ENCODE assay signal across 9 cellular contexts in the genomic region with DNA sequence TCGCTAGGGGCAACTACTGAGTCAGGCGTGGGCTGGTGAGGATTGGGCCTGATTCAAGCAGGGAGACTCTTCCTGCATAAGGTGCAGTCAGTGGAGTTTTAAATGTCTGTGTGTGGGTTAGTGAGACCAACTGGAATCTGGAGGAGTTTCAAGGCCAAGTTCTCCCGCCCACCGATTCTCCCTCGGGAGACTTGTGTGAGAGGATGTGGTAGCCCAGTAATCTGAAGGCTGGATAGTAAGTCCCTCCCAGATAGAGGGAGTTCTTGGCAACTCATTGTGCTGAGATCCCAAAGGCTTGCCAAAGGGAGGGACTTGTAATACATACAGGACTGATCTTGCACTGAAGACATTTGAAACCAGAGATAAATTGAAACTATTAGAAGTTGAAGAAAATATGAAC. TPM values are rescaled to one million over a fixed set of nuclear protein-coding genes. Genes with fewer than 3 reads are reported as not detected.
A peak's percentile ranks its signal among the peaks of the same experiment; 100 is the strongest.
DNase-seq lines count a peak whose midpoint lies in the region; ATAC-seq, FAIRE-seq and TF ChIP-seq lines count a peak whose summit lies in the region.
"Had no signal": no experiment of that assay in that cellular context is flagged by ENCODE, and none has a peak within 500 bp of the region (broad histone marks: within the 10 kb centered on the region; RNA-seq: fewer than 3 reads in every experiment).

No MANE protein-coding gene starts in this region.

- no peaks in the 10 kb centered on the region for H3K9me3 Mint-ChIP-seq in stimulated activated naive CD8-positive, alpha-beta T cell treated with anti-CD3 and anti-CD28 coated beads, Interleukin-15, amount 100 ng/mL, for 72 hours
- H3K9me3 Mint-ChIP-seq: activated naive CD8-positive, alpha-beta T cell treated with anti-CD3 and anti-CD28 coated beads for 36 hours had no signal

- H3K4me1 ChIP-seq in H1 (replicated peaks in 1 of 4; ENCODE audit: control insufficient read depth in 3 of 4, insufficient read depth in 4 of 4, low read length in 3 of 4) (no peaks in the 10 kb centered on the region), thyroid gland (peaks cover 0 to 6% of the 10 kb centered on the region in 2 donors)

- no peak overlapping the region for H4K8ac ChIP-seq in H1 (ENCODE audit: extremely low read depth, insufficient read depth, low read length)

- peaks cover 13% of the 10 kb centered on the region for H3K4me1 Mint-ChIP-seq in stimulated activated naive CD8-positive, alpha-beta T cell treated with anti-CD3 and anti-CD28 coated beads, Interleukin-15, amount 100 ng/mL, for 72 hours

- no peak for TF ChIP-seq RAD21 in H1 (IDR thresholded peaks at IDR 0.05 in 1 of 2, conservative IDR thresholded peaks at IDR 0.05 in 1 of 2; ENCODE audit: low read depth in 2 of 2, low read length in 2 of 2)

- H3K27me3 Mint-ChIP-seq in stimulated activated naive CD8-positive, alpha-beta T cell treated with anti-CD3 and anti-CD28 coated beads, Interleukin-15, amount 100 ng/mL, for 72 hours: peaks cover 8% of the 10 kb centered on the region
- H3K27me3 Mint-ChIP-seq: activated naive CD8-positive, alpha-beta T cell treated with anti-CD3 and anti-CD28 coated beads for 36 hours had no signal

- no peak overlapping the region for H3K4ac ChIP-seq in H1 (replicated peaks; ENCODE audit: insufficient read length, low read depth, low read length)

- no peaks in the 10 kb centered on the region for H3K23me2 ChIP-seq in H1 (ENCODE audit: low read depth, low read length)

- H3K9ac ChIP-seq in H1 (replicated peaks in 1 of 4; ENCODE audit: extremely low read depth in 1 of 4, low read depth in 3 of 4, low read length in 3 of 4): no peak overlapping the region

- TF ChIP-seq EP300 in H1 (IDR thresholded peaks at IDR 0.05; ENCODE audit: borderline replicate concordance in 1 of 2, low read depth in 2 of 2, low read length in 2 of 2): no peak

- no peak overlapping the region for H3K56ac ChIP-seq in H1 (replicated peaks; ENCODE audit: insufficient read length, low read depth, low read length)

- no peak overlapping the region for H3K4me2 ChIP-seq in H1 (ENCODE audit: insufficient read depth in 1 of 2, low read depth in 2 of 2, low read length in 2 of 2)

- POLR2A ChIA-PET in H1 (lab: Charles Lee; ENCODE audit: partially characterized antibody): no interaction called here

- H2BK15ac ChIP-seq in H1 (ENCODE audit: low read length): no peak overlapping the region

- CTCF ChIA-PET in H1 (lab: Charles Lee; ENCODE audit: partially characterized antibody): interaction anchor here (0.6 kb wide), 1 partner anchor 112 kb away, joined by 3 read pairs; no protein-coding TSS in a partner anchor

- H3K27me3 ChIP-seq in H1 (replicated peaks in 1 of 4; ENCODE audit: control insufficient read depth in 3 of 4, extremely low read depth in 1 of 4, insufficient read depth in 3 of 4, low read length in 3 of 4): no peaks in the 10 kb centered on the region
- H3K27me3 ChIP-seq in thyroid gland: no peaks in the 10 kb centered on the region

- no peak overlapping the region for H2AK5ac ChIP-seq in H1 (ENCODE audit: low read depth, low read length)

- no peak overlapping the region for H3K4me3 ChIP-seq in H1 (ENCODE audit: extremely low read depth in 1 of 4, insufficient read depth in 2 of 4, low read depth in 3 of 4, low read length in 4 of 4)
- H3K4me3 ChIP-seq in thyroid gland (replicated peaks in 1 of 3): no peak overlapping the region

- no peaks in the 10 kb centered on the region for H3K79me1 ChIP-seq in H1 (ENCODE audit: low read depth, low read length)

- no peaks in the 10 kb centered on the region for H3K36me3 ChIP-seq in H1 (ENCODE audit: control insufficient read depth in 2 of 4, insufficient read depth in 4 of 4, low read length in 3 of 4)
- H3K36me3 ChIP-seq in thyroid gland: no peaks in the 10 kb centered on the region

- H2BK20ac ChIP-seq in H1 (ENCODE audit: low read length): no peak overlapping the region

- TF ChIP-seq POLR2A in H1 (IDR thresholded peaks at IDR 0.05; ENCODE audit: control extremely low read depth in 1 of 2, low read depth in 2 of 2, low read length in 2 of 2) (no peak), thyroid gland (IDR thresholded peaks at IDR 0.05) (no peak)

- H2BK12ac ChIP-seq in H1 (ENCODE audit: low read depth, low read length): no peak overlapping the region

- no peak for FAIRE-seq in H1 (lab: Jason Lieb, UNC)

- no peaks in the 10 kb centered on the region for H4K20me1 ChIP-seq in H1 (replicated peaks in 1 of 2; ENCODE audit: control insufficient read depth in 1 of 2, insufficient read depth in 2 of 2, low read length in 2 of 2)

- TF ChIP-seq CTCF in H1 (IDR thresholded peaks at IDR 0.05; ENCODE audit: control extremely low read depth in 1 of 3, insufficient read depth in 1 of 3, low read depth in 1 of 3, low read length in 3 of 3) (no peak), thyroid gland (IDR thresholded peaks at IDR 0.05) (no peak)

- H3K9me3 ChIP-seq in H1 (ENCODE audit: insufficient read depth in 2 of 2, low read depth in 1 of 2, low read length in 1 of 2) (no peaks in the 10 kb centered on the region), thyroid gland (no peaks in the 10 kb centered on the region)

- no peak overlapping the region for H3K4me3 Mint-ChIP-seq in stimulated activated naive CD8-positive, alpha-beta T cell treated with anti-CD3 and anti-CD28 coated beads, Interleukin-15, amount 100 ng/mL, for 72 hours
- H3K4me3 Mint-ChIP-seq: activated naive CD8-positive, alpha-beta T cell treated with anti-CD3 and anti-CD28 coated beads for 36 hours had no signal

- H3K27ac Mint-ChIP-seq in stimulated activated naive CD8-positive, alpha-beta T cell treated with anti-CD3 and anti-CD28 coated beads, Interleukin-15, amount 100 ng/mL, for 72 hours: no peak overlapping the region
- H3K27ac Mint-ChIP-seq: activated naive CD8-positive, alpha-beta T cell treated with anti-CD3 and anti-CD28 coated beads for 36 hours had no signal

- no peak overlapping the region for H3K18ac ChIP-seq in H1 (ENCODE audit: extremely low read depth, low read length)

- H2AFZ ChIP-seq in H1 (ENCODE audit: low read length): 0 out of 2 replicates have a peak overlapping the region, but pooled peaks have one; percentile 76

- ATAC-seq in GM19438 (IDR thresholded peaks at IDR 0.05; ENCODE audit: low read depth, unreplicated experiment): peak; percentile 39
- ATAC-seq in HG03342 (IDR thresholded peaks at IDR 0.05; ENCODE audit: unreplicated experiment): peak; percentile 34
- ATAC-seq in stimulated activated naive CD8-positive, alpha-beta T cell treated with anti-CD3 and anti-CD28 coated beads, Interleukin-15, amount 100 ng/mL, for 72 hours: no peak

- intact Hi-C loops in thyroid gland (cut with DNase I): no loop called here

- H2BK5ac ChIP-seq in H1 (ENCODE audit: low read depth, low read length): no peak overlapping the region

- no peak overlapping the region for H2BK120ac ChIP-seq in H1 (replicated peaks; ENCODE audit: low read depth, low read length)

- no peak overlapping the region for H3K27ac ChIP-seq in H1 (ENCODE audit: low read depth, low read length)
- H3K27ac ChIP-seq in thyroid gland: no peak overlapping the region

- no peaks in the 10 kb centered on the region for H3K79me2 ChIP-seq in H1 (ENCODE audit: control insufficient read depth in 1 of 2, insufficient read depth in 2 of 2, low read length in 2 of 2)

- WGBS in H1 (ENCODE audit: extremely low coverage in 1 of 2, insufficient coverage in 1 of 2, insufficient read length in 1 of 2, insufficient replicate concordance in 2 of 2, low coverage in 1 of 2, low lambda C conversion rate in 2 of 2, missing lambda C conversion rate in 1 of 2), 2 experiments: 83% methylated on average over 5 of the region's 5 CpGs; no CpG with 5 or more reads in 1 of the 2 experiments
- 60 to 63% methylated on average over 5 of the region's 5 CpGs for WGBS in thyroid gland, 2 donors

- no peak overlapping the region for H4K91ac ChIP-seq in H1 (replicated peaks; ENCODE audit: insufficient read length, low read length)

- no peak overlapping the region for H3K14ac ChIP-seq in H1 (ENCODE audit: insufficient read length)

- DNase-seq in H1 (ENCODE audit: low read depth in 1 of 2, low spot score in 2 of 2): no peak
- peak; percentile 9 for DNase-seq in thyroid gland
- no peak for DNase-seq in stimulated activated CD4-positive, alpha-beta T cell treated with anti-CD3 and anti-CD28 coated beads, Interleukin-2, amount 100 ng/mL, for 24 hours
- no peak for DNase-seq in stimulated activated naive CD8-positive, alpha-beta T cell treated with anti-CD3 and anti-CD28 coated beads, Interleukin-15, amount 100 ng/mL, for 72 hours
- DNase-seq in Ammon's horn (ENCODE audit: low spot score): no peak
- no peak for DNase-seq in stimulated activated naive CD4-positive, alpha-beta T cell treated with Interleukin-2 at 50 U/mL for 16 hours (lab: John Stamatoyannopoulos, UW)

- no peak overlapping the region for H4K5ac ChIP-seq in H1 (ENCODE audit: insufficient read length, low read depth, low read length)

- no peak overlapping the region for H3K23ac ChIP-seq in H1 (ENCODE audit: insufficient read length)

TF ChIP-seq in H1, 55 proteins besides CTCF, POLR2A, EP300 and RAD21 (continues in another document):
- no peak for TF ChIP-seq SIRT6 (IDR thresholded peaks at IDR 0.05; ENCODE audit: low read length)
- TF ChIP-seq SP4 (IDR thresholded peaks at IDR 0.05; ENCODE audit: low read length): no peak
- no peak for TF ChIP-seq JUN (IDR thresholded peaks at IDR 0.05; ENCODE audit: low read depth, low read length)
- no peak for TF ChIP-seq HDAC6 (IDR thresholded peaks at IDR 0.05; ENCODE audit: low read depth, low read length)
- no peak for TF ChIP-seq CHD2 (IDR thresholded peaks at IDR 0.05; ENCODE audit: low read length)
- TF ChIP-seq POLR2AphosphoS5 (IDR thresholded peaks at IDR 0.05; ENCODE audit: low read depth, low read length): no peak
- TF ChIP-seq RBBP5 (IDR thresholded peaks at IDR 0.05; ENCODE audit: borderline replicate concordance, low read depth, low read length): no peak

RNA-seq across cellular contexts. Expression of a gene that starts 51.8 kb away (rescaled TPM):
- 41.8 and 43.7 TPM in 2 replicates for total RNA-seq in H1 (2021; fragmentation: NEBNext Ultra II Directional; extraction: Animal tissue kit (Norgen Biotek cat#: 25700))
- 6.9 and 9.3 TPM in 2 replicates for polyA plus RNA-seq in H1 (2011; rRNA removed)
- polyA plus RNA-seq in H1 (2011; cell fraction: cytosol; rRNA removed): 10.6 TPM
- 12.9 TPM for polyA plus RNA-seq in H1 (2011; cell fraction: nucleus; rRNA removed)
- 9.9 to 24.1 TPM (median 13.2 TPM) in 4 replicates for polyA plus RNA-seq in H1 (2012, experiment 1 of 2)
- 1.1 TPM for polyA plus RNA-seq in H1 (2012, experiment 2 of 2)
- polyA plus RNA-seq in H1 (2013, experiment 1 of 2): 19.2 TPM
- 18.7 TPM for polyA plus RNA-seq in H1 (2013, experiment 2 of 2)
- polyA minus RNA-seq in H1 (2011; rRNA and poly(A)+ RNA removed): 47.0 and 59.6 TPM in 2 replicates
- 28.5 TPM for polyA minus RNA-seq in H1 (2011; cell fraction: cytosol; rRNA and poly(A)+ RNA removed)
- polyA minus RNA-seq in H1 (2011; cell fraction: nucleus; rRNA and poly(A)+ RNA removed): 107 TPM
- 10 to 100 TPM; 26.3 to 43.2 (median 30.4) TPM for total RNA-seq in thyroid gland

Comparison
In these comparisons a context has a peak if more than half of its experiments do, and no peak if none do; other contexts are left out.
1. DNase-seq: peak in thyroid gland (2 of 2); none in H1 (0 of 2), stimulated activated CD4-positive, alpha-beta T cell treated with anti-CD3 and anti-CD28 coated beads, Interleukin-2, amount 100 ng/mL, for 24 hours (0 of 2), stimulated activated naive CD8-positive, alpha-beta T cell treated with anti-CD3 and anti-CD28 coated beads, Interleukin-15, amount 100 ng/mL, for 72 hours (0 of 2), Ammon's horn (single experiment) and stimulated activated naive CD4-positive, alpha-beta T cell treated with Interleukin-2 at 50 U/mL for 16 hours (single experiment).